ENCODE assay signal across 10 cellular contexts in genomic region chr2:144548532-144549191, GRCh38. TPM values are rescaled to one million over a fixed set of nuclear protein-coding genes. Genes with fewer than 3 reads are reported as not detected.
DNase-seq lines count a peak whose midpoint lies in the region; ATAC-seq lines count a peak whose summit lies in the region.
"Had no signal": no experiment of that assay in that cellular context is flagged by ENCODE, and none has a peak within 500 bp of the region (broad histone marks: within the 10 kb centered on the region; RNA-seq: fewer than 3 reads in every experiment).

No MANE protein-coding gene starts in this region.

- H3K4me1 Mint-ChIP-seq in naive B cell: peaks cover 17 to 24% (median 20%) of the 10 kb centered on the region in 3 donors

- ATAC-seq in GM18867 (IDR thresholded peaks at IDR 0.05; ENCODE audit: unreplicated experiment) (peak; percentile 81), HG02642 (IDR thresholded peaks at IDR 0.05; ENCODE audit: poor library complexity, unreplicated experiment) (peak; percentile 71), naive B cell (ENCODE audit: low read depth in 2 of 2) (peak; percentile 99), HG03139 (IDR thresholded peaks at IDR 0.05; ENCODE audit: unreplicated experiment) (no peak)
- ATAC-seq: activated T-cell treated with anti-CD3 and anti-CD28 coated beads, Interleukin-2, amount 50 U/mL, for 4 hours; gastroesophageal sphincter had no signal

- DNase-seq in Kasumi-1 (lab: John Stamatoyannopoulos, UW) (peak; percentile 67), naive B cell (peak; percentile 70), hippocampal formation (lab: John Stamatoyannopoulos, UW) (no peak), glomerular visceral epithelial cell (ENCODE audit: extremely low spot score) (no peak)
- DNase-seq in effector CD4-positive, alpha-beta T cell: no peak
- DNase-seq: activated T-cell treated with anti-CD3 and anti-CD28 coated beads, Interleukin-2, amount 50 U/mL, for 4 hours had no signal

- H3K36me3 Mint-ChIP-seq in naive B cell: no peaks in the 10 kb centered on the region

- peaks cover 51 to 63% (median 62%) of the 10 kb centered on the region in 3 donors for H3K27me3 Mint-ChIP-seq in naive B cell

- peaks cover 0 to 1% (median 0%) of the 10 kb centered on the region in 7 donors for H3K9me3 Mint-ChIP-seq in naive B cell
- H3K9me3 Mint-ChIP-seq: activated T-cell treated with anti-CD3 and anti-CD28 coated beads, Interleukin-2, amount 50 U/mL, for 4 hours had no signal

- H3K27ac Mint-ChIP-seq in naive B cell: peak overlapping the region in 5 of 6 donors; percentile 42 to 72 (median 57)

- H3K4me3 Mint-ChIP-seq in naive B cell: peak overlapping the region in 5 of 8 donors; percentile 32 to 78 (median 46)
- H3K4me3 Mint-ChIP-seq: activated T-cell treated with anti-CD3 and anti-CD28 coated beads, Interleukin-2, amount 50 U/mL, for 4 hours had no signal

RNA-seq across cellular contexts. Expression of gene ZEB2, which starts 28.7 kb away (rescaled TPM):
- polyA plus RNA-seq in naive B cell (ENCODE audit: low read depth in 6 of 6): 10 to 100 TPM; 62.2 to 96.5 (median 73.1) TPM

Comparison
In these comparisons a context has a peak if more than half of its experiments do, and no peak if none do; other contexts are left out.
1. DNase-seq: peak in Kasumi-1 (2 of 2) and naive B cell (single experiment); none in hippocampal formation (0 of 2), glomerular visceral epithelial cell (single experiment) and effector CD4-positive, alpha-beta T cell (single experiment).